Comparison of ENCODE assay signal across 10 cellular contexts in the genomic region with DNA sequence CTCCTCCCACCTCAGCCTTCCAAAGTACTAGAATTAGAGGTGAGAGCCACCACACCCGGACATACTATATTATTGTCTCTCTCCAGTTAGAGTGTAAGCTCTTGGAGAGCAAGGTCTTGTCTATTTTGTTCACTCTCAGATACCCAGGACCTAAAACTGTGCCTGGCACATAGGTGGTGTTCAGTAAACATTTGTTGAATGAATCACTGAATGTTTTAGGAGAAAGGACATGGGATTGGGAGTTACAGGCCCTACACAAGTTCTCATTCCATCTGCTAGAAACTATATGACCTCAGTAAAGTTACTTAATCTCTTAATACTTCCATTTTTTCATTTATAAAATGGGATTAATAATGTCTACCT. TPM values are rescaled to one million over a fixed set of nuclear protein-coding genes. Genes with fewer than 3 reads are reported as not detected.
DNase-seq lines count a peak whose midpoint lies in the region; ATAC-seq and TF ChIP-seq lines count a peak whose summit lies in the region.
"Had no signal": no experiment of that assay in that cellular context is flagged by ENCODE, and none has a peak within 500 bp of the region (broad histone marks: within the 10 kb centered on the region; RNA-seq: fewer than 3 reads in every experiment).

No MANE protein-coding gene starts in this region.

- H3K9me3 ChIP-seq in DOHH2 (ENCODE audit: control insufficient read depth, insufficient read depth, low read length) (no peaks in the 10 kb centered on the region), upper lobe of right lung (no peaks in the 10 kb centered on the region), MG63 (no peaks in the 10 kb centered on the region)

- peak overlapping the region in 1 of 2 donors; percentile 10 for H3K4me3 Mint-ChIP-seq in CD14-positive monocyte
- peak overlapping the region; percentile 98 for H3K4me3 Mint-ChIP-seq in activated T-helper 17 cell treated with anti-CD3 and anti-CD28 coated beads, Interleukin-2, amount 50 U/mL, for 72 hours
- peak overlapping the region; percentile 48 to 97 (median 95) for H3K4me3 Mint-ChIP-seq in naive B cell

- H3K9me3 Mint-ChIP-seq in CD14-positive monocyte (peaks cover 0 to 3% (median 0%) of the 10 kb centered on the region in 7 donors), naive B cell (no peaks in the 10 kb centered on the region)
- no peaks in the 10 kb centered on the region for H3K9me3 Mint-ChIP-seq in activated T-helper 17 cell treated with anti-CD3 and anti-CD28 coated beads, Interleukin-2, amount 50 U/mL, for 72 hours

- H3K27ac ChIP-seq in DOHH2 (ENCODE audit: low read depth, low read length) (no peak overlapping the region), upper lobe of right lung (no peak overlapping the region)

- H3K27me3 Mint-ChIP-seq in CD14-positive monocyte (ENCODE audit: low read depth in 3 of 3): peaks cover 6 to 11% (median 11%) of the 10 kb centered on the region in 3 donors
- peaks cover 6% of the 10 kb centered on the region for H3K27me3 Mint-ChIP-seq in activated T-helper 17 cell treated with anti-CD3 and anti-CD28 coated beads, Interleukin-2, amount 50 U/mL, for 72 hours
- H3K27me3 Mint-ChIP-seq in naive B cell: peaks cover 0 to 5% (median 5%) of the 10 kb centered on the region in 3 donors

- H3K79me2 ChIP-seq in DOHH2 (ENCODE audit: control insufficient read depth, low read length): peaks cover 38% of the 10 kb centered on the region

- DNase-seq in CD14-positive monocyte (ENCODE audit: low spot score) (no peak), naive B cell (no peak), upper lobe of right lung (no peak), SHP77 treated with DMSO at 0.1 percent for 48 hours (lab: John Stamatoyannopoulos, UW) (no peak), MG63 (no peak)
- DNase-seq: NCI-H1092 treated with DMSO at 0.1 percent for 48 hours had no signal

- peaks cover 16% of the 10 kb centered on the region for H3K36me3 ChIP-seq in DOHH2 (ENCODE audit: control insufficient read depth, low read length)
- H3K36me3 ChIP-seq in upper lobe of right lung: no peaks in the 10 kb centered on the region
- H3K36me3 ChIP-seq in MG63: peaks cover 9% of the 10 kb centered on the region; the same call in 1 of the 2 replicates

- no peak for TF ChIP-seq CTCF in CD14-positive monocyte (IDR thresholded peaks at IDR 0.05)
- no peak for TF ChIP-seq CTCF in DOHH2 (IDR thresholded peaks at IDR 0.05; ENCODE audit: low read depth, low read length, poor library complexity, severe bottlenecking)
- TF ChIP-seq CTCF in upper lobe of right lung (IDR thresholded peaks at IDR 0.05): no peak

- H4K20me1 ChIP-seq in DOHH2 (ENCODE audit: control insufficient read depth, insufficient read depth, low read depth, low read length): no peaks in the 10 kb centered on the region

- peak overlapping the region; percentile 83 for H3K4me2 ChIP-seq in DOHH2 (ENCODE audit: low read length)

- ATAC-seq in activated T-helper 17 cell treated with anti-CD3 and anti-CD28 coated beads, Interleukin-2, amount 50 U/mL, for 72 hours (replicated peaks): no peak
- ATAC-seq in naive B cell (ENCODE audit: low read depth in 2 of 2): no peak
- ATAC-seq in upper lobe of right lung: no peak
- ATAC-seq in GM18870 (IDR thresholded peaks at IDR 0.05; ENCODE audit: unreplicated experiment): no peak
- ATAC-seq: sciatic nerve had no signal

- H3F3A ChIP-seq in DOHH2 (ENCODE audit: control insufficient read depth, insufficient read depth): no peaks in the 10 kb centered on the region

- peaks cover 0 to 8% of the 10 kb centered on the region in 2 donors for H3K36me3 Mint-ChIP-seq in CD14-positive monocyte
- H3K36me3 Mint-ChIP-seq in activated T-helper 17 cell treated with anti-CD3 and anti-CD28 coated beads, Interleukin-2, amount 50 U/mL, for 72 hours (ENCODE audit: low read depth): peaks cover 14% of the 10 kb centered on the region
- H3K36me3 Mint-ChIP-seq in naive B cell: peaks cover 0 to 5% of the 10 kb centered on the region in 2 donors

- peaks cover 10% of the 10 kb centered on the region for H3K27me3 ChIP-seq in DOHH2 (ENCODE audit: control insufficient read depth, low read length)
- peaks cover 6% of the 10 kb centered on the region for H3K27me3 ChIP-seq in upper lobe of right lung
- H3K27me3 ChIP-seq in MG63: peaks cover 2% of the 10 kb centered on the region; the same call in 1 of the 2 replicates

- H3K9me2 ChIP-seq in DOHH2 (replicated peaks; ENCODE audit: control insufficient read depth, low read length): no peaks in the 10 kb centered on the region

- H3K4me1 Mint-ChIP-seq in CD14-positive monocyte: peaks cover 34% of the 10 kb centered on the region
- peaks cover 22% of the 10 kb centered on the region for H3K4me1 Mint-ChIP-seq in activated T-helper 17 cell treated with anti-CD3 and anti-CD28 coated beads, Interleukin-2, amount 50 U/mL, for 72 hours
- peaks cover 32 to 47% (median 38%) of the 10 kb centered on the region in 3 donors for H3K4me1 Mint-ChIP-seq in naive B cell

- intact Hi-C loops in CD14-positive monocyte (cut with micrococcal nuclease): no loop called here
- intact Hi-C loops in upper lobe of right lung (cut with DNase I): loop anchor here (10.0 kb wide), 1 partner anchor 405 kb away; no protein-coding TSS in a partner anchor

- H3K27ac Mint-ChIP-seq in CD14-positive monocyte: peak overlapping the region in 5 of 7 donors; percentile 2 to 98 (median 4)
- H3K27ac Mint-ChIP-seq in activated T-helper 17 cell treated with anti-CD3 and anti-CD28 coated beads, Interleukin-2, amount 50 U/mL, for 72 hours: peak overlapping the region; percentile 97
- peak overlapping the region; percentile 92 to 99 (median 96) for H3K27ac Mint-ChIP-seq in naive B cell

- H3K4me1 ChIP-seq in DOHH2 (ENCODE audit: control insufficient read depth, low read length) (peaks cover 29% of the 10 kb centered on the region), upper lobe of right lung (peaks cover 21% of the 10 kb centered on the region)

- H3K4me3 ChIP-seq in DOHH2 (ENCODE audit: low read length) (no peak overlapping the region), upper lobe of right lung (no peak overlapping the region), MG63 (no peak overlapping the region)

RNA-seq across cellular contexts. Expression of gene ATR, which starts 1.5 kb away (rescaled TPM):
- polyA plus RNA-seq in CD14-positive monocyte (1 to 10 TPM; 6.3 to 6.6 TPM), naive B cell (ENCODE audit: low read depth in 6 of 6) (10 to 100 TPM; 11.2 to 21.2 (median 16.9) TPM)
- total RNA-seq in activated T-helper 17 cell treated with anti-CD3 and anti-CD28 coated beads, Interleukin-2, amount 50 U/mL, for 72 hours: 10 to 100 TPM; 22.6 to 42.6 TPM
- 23.0 TPM for total RNA-seq in upper lobe of right lung
- total RNA-seq in MG63 (2014; rRNA removed; shearing (Covaris generic); ENCODE audit: low replicate concordance): 11.1 and 53.0 TPM in 2 replicates

RNA-seq across cellular contexts. Expression of gene PLS1, which starts 16.2 kb away (rescaled TPM):
- polyA plus RNA-seq in CD14-positive monocyte: under 1 TPM in 1 of 2 donors, not detected in 1; 0.17 TPM
- 1 to 10 TPM; 1.5 to 5.4 TPM for total RNA-seq in activated T-helper 17 cell treated with anti-CD3 and anti-CD28 coated beads, Interleukin-2, amount 50 U/mL, for 72 hours
- under 1 TPM in 5 of 6 donors, not detected in 1; 0.22 to 0.92 (median 0.44) TPM for polyA plus RNA-seq in naive B cell (ENCODE audit: low read depth in 6 of 6)
- total RNA-seq in upper lobe of right lung: 26.0 TPM
- total RNA-seq in MG63 (2014; rRNA removed; shearing (Covaris generic); ENCODE audit: low replicate concordance): 1.3 and 2.1 TPM in 2 replicates

Comparison
In these comparisons a context has a peak if more than half of its experiments do, and no peak if none do; other contexts are left out.
1. H3K27ac Mint-ChIP-seq: peak in every context shown above with its lines; median percentile 97 in activated T-helper 17 cell treated with anti-CD3 and anti-CD28 coated beads, Interleukin-2, amount 50 U/mL, for 72 hours; 96 in naive B cell; 4 in CD14-positive monocyte.